In genomic region chr2:128710242-128710641, GRCh38 we compare ENCODE assay signal across 21 cellular contexts.
A peak's percentile ranks its signal among the peaks of the same experiment; 100 is the strongest.
DNase-seq lines count a peak whose midpoint lies in the region; ATAC-seq and TF ChIP-seq lines count a peak whose summit lies in the region.
"Had no signal": no experiment of that assay in that cellular context is flagged by ENCODE, and none has a peak within 500 bp of the region (broad histone marks: within the 10 kb centered on the region; RNA-seq: fewer than 3 reads in every experiment).

No MANE protein-coding gene starts in this region.

- H3K4me1 Mint-ChIP-seq in osteocyte (ENCODE audit: unreplicated experiment) = no peaks in the 10 kb centered on the region
- H3K4me1 Mint-ChIP-seq in natural killer cell treated with Interleukin-12 subunit alpha and Interleukin-12 subunit beta and Interleukin-15 and Interleukin-18, amount 100 ng/mL, for 72 hours (ENCODE audit: low read depth in 2 of 2) = peaks cover 0 to 2% of the 10 kb centered on the region in 2 donors

- H3K4me3 ChIP-seq in DND-41 (ENCODE audit: low read depth in 1 of 2, low read length in 2 of 2) (no peak overlapping the region), NB4 (ENCODE audit: low read depth, low read length) (peak overlapping the region; percentile 82)
- H3K4me3 ChIP-seq in Jurkat, Clone E6-1 (ENCODE audit: low read length) = 0 out of 2 replicates have a peak overlapping the region, but pooled peaks have one; percentile 4
- H3K4me3 ChIP-seq: SJSA1 had no signal

- H3K27ac Mint-ChIP-seq in osteocyte (ENCODE audit: unreplicated experiment) = no peak overlapping the region
- H3K27ac Mint-ChIP-seq in natural killer cell treated with Interleukin-12 subunit alpha and Interleukin-12 subunit beta and Interleukin-15 and Interleukin-18, amount 100 ng/mL, for 72 hours = no peak overlapping the region
- H3K27ac Mint-ChIP-seq: CD8-positive, alpha-beta T cell had no signal

- DNase-seq in DND-41 (peak; percentile 10), NB4 (ENCODE audit: low read depth) (peak; percentile 74), osteocyte (ENCODE audit: extremely low spot score, unreplicated experiment) (peak; percentile 53), NCI-H187 treated with DMSO at 0.1 percent for 48 hours (lab: John Stamatoyannopoulos, UW) (no peak)
- DNase-seq in Jurkat, Clone E6-1 (ENCODE audit: low read depth, low spot score) = no peak
- no peak for DNase-seq in natural killer cell treated with Interleukin-12 subunit alpha and Interleukin-12 subunit beta and Interleukin-15 and Interleukin-18, amount 100 ng/mL, for 72 hours (ENCODE audit: low spot score)
- DNase-seq: Calu3; CD8-positive, alpha-beta T cell; DMS53; EL; NCI-H1092 treated with DMSO at 0.1 percent for 48 hours; NCI-H1436 treated with DMSO at 0.1 percent for 48 hours; NCI-H2029; NCI-H226; NCI-H524 treated with DMSO at 0.1 percent for 48 hours; NCI-H82; T-helper 1 cell had no signal

- ATAC-seq in DND-41 (ENCODE audit: insufficient read depth, low read depth) (no peak), GM21825 (IDR thresholded peaks at IDR 0.05; ENCODE audit: unreplicated experiment) (no peak)
- ATAC-seq in natural killer cell treated with Interleukin-12 subunit alpha and Interleukin-12 subunit beta and Interleukin-15 and Interleukin-18, amount 100 ng/mL, for 72 hours = no peak
- ATAC-seq: CD8-positive, alpha-beta T cell; HepG2; Right ventricle myocardium inferior had no signal

- no peak for TF ChIP-seq POLR2A in NB4 (IDR thresholded peaks at IDR 0.05; ENCODE audit: extremely low read depth, insufficient read length)

- H4K20me1 ChIP-seq in DND-41 (ENCODE audit: insufficient read depth, low read length) = no peaks in the 10 kb centered on the region

- peaks cover 16% of the 10 kb centered on the region for H3K9me3 Mint-ChIP-seq in osteocyte (ENCODE audit: unreplicated experiment)
- peaks cover 16% of the 10 kb centered on the region for H3K9me3 Mint-ChIP-seq in natural killer cell treated with Interleukin-12 subunit alpha and Interleukin-12 subunit beta and Interleukin-15 and Interleukin-18, amount 100 ng/mL, for 72 hours

- H3K9me3 ChIP-seq in DND-41 (ENCODE audit: insufficient read depth, low read length, severe bottlenecking) = peaks cover 27% of the 10 kb centered on the region

- H3K79me2 ChIP-seq in DND-41 (ENCODE audit: insufficient read depth, low read length) = no peaks in the 10 kb centered on the region

- H3K36me3 Mint-ChIP-seq in osteocyte (ENCODE audit: unreplicated experiment) = peaks cover 1% of the 10 kb centered on the region
- H3K36me3 Mint-ChIP-seq in natural killer cell treated with Interleukin-12 subunit alpha and Interleukin-12 subunit beta and Interleukin-15 and Interleukin-18, amount 100 ng/mL, for 72 hours = peaks cover 23% of the 10 kb centered on the region
- H3K36me3 Mint-ChIP-seq: CD8-positive, alpha-beta T cell had no signal

- H3K27ac ChIP-seq in DND-41 (ENCODE audit: low read length) = peak overlapping the region; percentile 79
- H3K27ac ChIP-seq: SJSA1 had no signal

- TF ChIP-seq CTCF in DND-41 (IDR thresholded peaks at IDR 0.05; ENCODE audit: borderline replicate concordance, extremely low read depth, low read length, poor library complexity, severe bottlenecking) (no peak), NB4 (IDR thresholded peaks at IDR 0.05; ENCODE audit: low read depth, low read length) (no peak), osteocyte (IDR thresholded peaks at IDR 0.05) (no peak)

- H3K36me3 ChIP-seq in DND-41 (ENCODE audit: insufficient read depth, low read length) = peaks cover 5% of the 10 kb centered on the region; the same call in 1 of the 2 replicates
- H3K36me3 ChIP-seq: SJSA1 had no signal

- peaks cover 13% of the 10 kb centered on the region for H3K27me3 Mint-ChIP-seq in osteocyte (ENCODE audit: unreplicated experiment)
- peaks cover 9 to 28% of the 10 kb centered on the region in 2 donors for H3K27me3 Mint-ChIP-seq in natural killer cell treated with Interleukin-12 subunit alpha and Interleukin-12 subunit beta and Interleukin-15 and Interleukin-18, amount 100 ng/mL, for 72 hours

- H3K4me3 Mint-ChIP-seq in osteocyte (ENCODE audit: unreplicated experiment) = no peak overlapping the region
- no peak overlapping the region for H3K4me3 Mint-ChIP-seq in natural killer cell treated with Interleukin-12 subunit alpha and Interleukin-12 subunit beta and Interleukin-15 and Interleukin-18, amount 100 ng/mL, for 72 hours
- H3K4me3 Mint-ChIP-seq: CD8-positive, alpha-beta T cell had no signal

- H3K4me1 ChIP-seq in DND-41 (ENCODE audit: insufficient read depth, low read length) = peaks cover 46% of the 10 kb centered on the region
- H3K4me1 ChIP-seq: SJSA1 had no signal

- H2AFZ ChIP-seq in DND-41 (ENCODE audit: low read depth, low read length) = 0 out of 2 replicates have a peak overlapping the region, but pooled peaks have one; percentile 48

- H3K9ac ChIP-seq in DND-41 (ENCODE audit: low read depth, low read length) = 0 out of 2 replicates have a peak overlapping the region, but pooled peaks have one; percentile 21

- H3K27me3 ChIP-seq in DND-41 (ENCODE audit: insufficient read depth, low read length, poor library complexity) = no peaks in the 10 kb centered on the region
- H3K27me3 ChIP-seq: SJSA1 had no signal

- H3K4me2 ChIP-seq in DND-41 (ENCODE audit: insufficient read depth, low read length) = no peak overlapping the region; the same call in 1 of the 2 replicates

Comparison
In these comparisons a context has a peak if more than half of its experiments do, and no peak if none do; other contexts are left out.
1. DNase-seq: peak in DND-41 (single experiment), NB4 (single experiment) and osteocyte (single experiment); none in Jurkat, Clone E6-1 (single experiment), NCI-H187 treated with DMSO at 0.1 percent for 48 hours (single experiment) and natural killer cell treated with Interleukin-12 subunit alpha and Interleukin-12 subunit beta and Interleukin-15 and Interleukin-18, amount 100 ng/mL, for 72 hours (single experiment).
2. H3K4me3 ChIP-seq: peak in Jurkat, Clone E6-1 (single experiment) and NB4 (single experiment); none in DND-41 (0 of 2).